27 cellular contexts compared by ENCODE assay signal in the genomic region with DNA sequence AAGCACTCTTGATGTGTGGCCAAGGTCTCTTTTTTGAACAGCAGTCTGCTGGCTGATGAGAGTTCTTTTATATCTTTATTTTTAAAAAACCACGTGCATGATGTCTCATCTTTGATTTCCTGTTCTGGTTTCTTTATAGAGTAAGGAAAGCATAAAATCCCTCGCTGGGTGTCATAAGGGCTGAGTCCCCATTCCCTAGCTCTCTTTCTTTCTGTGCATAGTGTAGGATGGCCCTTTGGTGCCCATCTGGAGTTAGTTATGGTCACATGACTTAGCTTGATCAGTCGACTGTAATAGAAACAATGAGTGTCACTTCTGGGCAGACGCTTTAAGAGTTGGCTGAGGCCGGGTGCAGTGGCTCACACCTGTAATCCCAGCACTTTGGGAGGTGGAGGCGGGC. TPM values are rescaled to one million over a fixed set of nuclear protein-coding genes. Genes with fewer than 3 reads are reported as not detected.
DNase-seq lines count a peak whose midpoint lies in the region; ATAC-seq and TF ChIP-seq lines count a peak whose summit lies in the region.
"Had no signal": no experiment of that assay in that cellular context is flagged by ENCODE, and none has a peak within 500 bp of the region (broad histone marks: within the 10 kb centered on the region; RNA-seq: fewer than 3 reads in every experiment).

No MANE protein-coding gene starts in this region.

- intact Hi-C loops in prostate gland (cut with DNase I), result no loop called here

- H3K4me3 ChIP-seq in astrocyte of the spinal cord (ENCODE audit: low read depth, low read length) (no peak overlapping the region), prostate gland (no peak overlapping the region)
- H3K4me3 ChIP-seq: breast epithelium, colonic mucosa, esophagus muscularis mucosa, smooth muscle cell, tibial artery had no signal

- in situ Hi-C loops in astrocyte of the spinal cord (cut with HindIII; ENCODE audit: low sequenced_read_pairs) (no loop called here), ACHN (cut with HindIII; ENCODE audit: low pct_ligation_motif_present, low pct_unique_long_range_greater_than_20kb, low sequenced_read_pairs) (no loop called here)

- 59% methylated on average over 6 of the region's 6 CpGs for WGBS in prostate gland

- H3K27me3 ChIP-seq in prostate gland (replicated peaks; ENCODE audit: insufficient read depth), result no peaks in the 10 kb centered on the region
- H3K27me3 ChIP-seq: breast epithelium, colonic mucosa had no signal

- no peaks in the 10 kb centered on the region for H3K36me3 ChIP-seq in prostate gland
- H3K36me3 ChIP-seq: breast epithelium, colonic mucosa, esophagus muscularis mucosa, tibial artery had no signal

- no peak overlapping the region for H3K27ac ChIP-seq in prostate gland
- H3K27ac ChIP-seq: breast epithelium, colonic mucosa, esophagus muscularis mucosa, RWPE1, tibial artery had no signal

- DNase-seq in NCI-H446 treated with DMSO at 0.1 percent for 48 hours (lab: John Stamatoyannopoulos, UW), result peak; percentile 17
- no peak for DNase-seq in NCI-H446 (lab: John Stamatoyannopoulos, UW)
- DNase-seq in HT1080 (ENCODE audit: low read depth), result peak; percentile 44
- peak; percentile 22 for DNase-seq in astrocyte of the spinal cord (ENCODE audit: low read depth, low spot score)
- no peak for DNase-seq in prostate gland (ENCODE audit: low spot score)
- DNase-seq in ACHN, result no peak
- no peak for DNase-seq in NCI-H526 treated with DMSO at 0.1 percent for 48 hours (lab: John Stamatoyannopoulos, UW)
- DNase-seq: activated CD4-positive, alpha-beta memory T cell treated with anti-CD3 and anti-CD28 coated beads for 36 hours; activated gamma-delta T cell treated with Interleukin-2 at 50 U/mL for 16 hours; colonic mucosa; DMS153; head of caudate nucleus; left cardiac atrium; mesendoderm; MM.1S; NCI-H1436; stimulated activated CD4-positive, alpha-beta T cell treated with anti-CD3 and anti-CD28 coated beads, Interleukin-2, amount 100 ng/mL, for 48 hours; stimulated activated naive CD8-positive, alpha-beta T cell treated with anti-CD3 and anti-CD28 coated beads, Interleukin-15, Interleukin-2, amounts not matched to agents 100 U/mL and 50 U/mL, for 24 hours; T1000; tibial artery had no signal

- TF ChIP-seq CTCF in astrocyte of the spinal cord (IDR thresholded peaks at IDR 0.05; ENCODE audit: low read depth, low read length) (no peak), prostate gland (IDR thresholded peaks at IDR 0.05) (no peak)

- no peaks in the 10 kb centered on the region for H3K4me1 ChIP-seq in prostate gland (replicated peaks)
- H3K4me1 ChIP-seq: breast epithelium, colonic mucosa, tibial artery had no signal

- ATAC-seq in HG02870 (IDR thresholded peaks at IDR 0.05; ENCODE audit: unreplicated experiment), result no peak
- ATAC-seq: left cardiac atrium; stimulated activated naive CD8-positive, alpha-beta T cell treated with anti-CD3 and anti-CD28 coated beads, Interleukin-15, Interleukin-2, amounts not matched to agents 100 U/mL and 50 U/mL, for 24 hours had no signal

- H3K9me3 ChIP-seq in prostate gland, result no peaks in the 10 kb centered on the region
- H3K9me3 ChIP-seq: colonic mucosa had no signal

- TF ChIP-seq POLR2A in prostate gland (IDR thresholded peaks at IDR 0.05), result no peak

RNA-seq across cellular contexts. Expression of a gene that starts 38.5 kb away (rescaled TPM):
- total RNA-seq in HT1080 (2014; rRNA removed; shearing (Covaris generic)), result not detected in 2 replicates
- not detected in 2 replicates for polyA plus RNA-seq in HT1080 (2015; cell fraction: cytosol; rRNA removed)
- polyA plus RNA-seq in HT1080 (2015; cell fraction: nucleus; rRNA removed), result not detected in 2 replicates
- 1 to 10 TPM in 1 of 2 donors, not detected in 1; 4.4 TPM for total RNA-seq in prostate gland
- total RNA-seq: activated CD4-positive, alpha-beta memory T cell treated with anti-CD3 and anti-CD28 coated beads for 36 hours; breast epithelium; colonic mucosa; esophagus muscularis mucosa; left cardiac atrium; renal cortical epithelial cell; smooth muscle cell had no signal
- polyA plus RNA-seq: IgD-negative memory B cell, smooth muscle cell had no signal

RNA-seq across cellular contexts. Expression of a gene that starts 49.9 kb away (rescaled TPM):
- total RNA-seq in HT1080 (2014; rRNA removed; shearing (Covaris generic)), result 0.14 and 1.4 TPM in 2 replicates
- 0.17 and 0.23 TPM in 2 replicates for polyA plus RNA-seq in HT1080 (2015; cell fraction: cytosol; rRNA removed)
- polyA plus RNA-seq in HT1080 (2015; cell fraction: nucleus; rRNA removed), result 0.62 and 0.91 TPM in 2 replicates
- 1 to 10 TPM in 1 of 2 donors, under 1 TPM in 1; 0.14 to 6.0 TPM for total RNA-seq in prostate gland
- total RNA-seq: activated CD4-positive, alpha-beta memory T cell treated with anti-CD3 and anti-CD28 coated beads for 36 hours; renal cortical epithelial cell; smooth muscle cell had no signal
- polyA plus RNA-seq: IgD-negative memory B cell, smooth muscle cell had no signal

Comparison
In these comparisons a context has a peak if more than half of its experiments do, and no peak if none do; other contexts are left out.
1. DNase-seq: peak in NCI-H446 treated with DMSO at 0.1 percent for 48 hours (single experiment), HT1080 (single experiment) and astrocyte of the spinal cord (single experiment); none in NCI-H446 (0 of 2), prostate gland (single experiment), ACHN (single experiment) and NCI-H526 treated with DMSO at 0.1 percent for 48 hours (single experiment).